Comparison of ENCODE assay signal across 8 cellular contexts in the genomic region with DNA sequence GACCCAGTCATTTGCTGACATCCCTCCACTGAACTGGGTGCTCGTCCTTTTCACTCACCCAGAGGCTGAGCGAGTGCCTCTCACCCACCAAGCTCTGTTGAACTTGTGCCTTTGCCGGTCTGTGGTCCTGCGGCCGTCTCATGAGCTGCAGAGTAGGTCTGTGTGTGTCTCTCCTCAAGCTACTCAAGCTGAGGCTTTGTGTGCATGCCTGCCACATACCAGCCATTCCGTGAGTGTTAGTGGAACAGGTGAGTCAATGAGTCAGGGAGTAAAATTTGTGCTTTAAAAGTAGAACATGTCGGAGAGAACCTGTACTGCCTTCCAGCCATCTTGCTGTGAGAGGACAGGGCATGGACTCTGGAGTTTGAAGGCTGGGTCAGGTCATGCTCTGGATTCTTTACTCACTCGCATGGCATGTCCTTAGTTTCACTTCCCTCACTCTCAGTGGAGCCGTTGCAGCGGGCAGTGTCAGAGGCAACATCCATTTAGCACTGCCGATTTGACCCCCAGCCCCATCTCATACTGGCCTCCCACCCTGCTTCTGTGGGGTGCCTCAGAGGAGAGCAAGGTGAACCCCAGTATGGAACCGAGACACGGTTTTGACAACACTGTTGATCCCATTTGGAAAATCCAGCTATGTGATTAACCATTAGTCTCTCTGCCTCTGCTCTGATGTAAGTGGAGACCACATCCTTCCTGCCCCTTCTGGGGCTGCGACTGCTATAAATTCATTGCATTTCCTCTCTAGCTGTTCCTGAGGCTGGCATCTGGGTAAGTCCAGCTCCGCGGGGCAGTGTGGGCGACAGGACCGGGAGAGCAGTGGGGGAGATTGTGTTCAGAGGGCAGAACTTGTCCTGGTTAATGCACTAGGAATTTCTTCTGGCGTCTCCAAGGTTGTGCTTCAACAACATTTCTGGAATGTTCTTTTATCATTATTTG. TPM values are rescaled to one million over a fixed set of nuclear protein-coding genes. Genes with fewer than 3 reads are reported as not detected.
A peak's percentile ranks its signal among the peaks of the same experiment; 100 is the strongest.
DNase-seq lines count a peak whose midpoint lies in the region; ATAC-seq and TF ChIP-seq lines count a peak whose summit lies in the region.

Gene NLRP3, plus strand, starts transcription at position 751 of the 939 bp plus-strand sequence. CDS start 2,628 bp downstream, outside the sequence.

- peak within 1 kb of the TSS; percentile 63 for H3K4me3 Mint-ChIP-seq in activated T-helper 1 cell treated with anti-CD3 and anti-CD28 coated beads, Interleukin-12 subunit alpha, Interleukin-12 subunit beta, Interleukin-2, Interleukin-4 antibody, amounts not matched to agents 30 ng/mL and 10 ng/mL and 1 ng/mL, durations not matched to agents 14 hours and 24 hours and 36 hours
- peak within 1 kb of the TSS; percentile 63 to 71 for H3K4me3 Mint-ChIP-seq in stimulated activated naive B cell treated with anti-CD40 and anti-IgM and Interleukin-4, amounts not matched to agents 10 μg/mL and 1 μg/mL and 100 μg/mL, for 72 hours

- no peaks in the 10 kb centered on the region for H3K36me3 Mint-ChIP-seq in activated T-helper 1 cell treated with anti-CD3 and anti-CD28 coated beads, Interleukin-12 subunit alpha, Interleukin-12 subunit beta, Interleukin-2, Interleukin-4 antibody, amounts not matched to agents 30 ng/mL and 10 ng/mL and 1 ng/mL, durations not matched to agents 14 hours and 24 hours and 36 hours (ENCODE audit: low read depth)
- no peaks in the 10 kb centered on the region for H3K36me3 Mint-ChIP-seq in stimulated activated naive B cell treated with anti-CD40 and anti-IgM and Interleukin-4, amounts not matched to agents 10 μg/mL and 1 μg/mL and 100 μg/mL, for 72 hours

- no peak for DNase-seq in Right ventricle myocardium inferior (ENCODE audit: missing footprints)
- no peak for DNase-seq in cardiac septum (ENCODE audit: low spot score)
- peak; percentile 20 for DNase-seq in OCI-LY7 (ENCODE audit: low spot score)
- DNase-seq in activated T-helper 1 cell treated with anti-CD3 and anti-CD28 coated beads, Interleukin-12 subunit alpha, Interleukin-12 subunit beta, Interleukin-2, Interleukin-4 antibody, amounts not matched to agents 30 ng/mL and 10 ng/mL and 1 ng/mL, durations not matched to agents 14 hours and 24 hours and 36 hours (ENCODE audit: low spot score) = peak; percentile 8
- DNase-seq in hippocampal formation (lab: John Stamatoyannopoulos, UW) = peak; percentile 4 to 45
- DNase-seq in stimulated activated naive B cell treated with anti-CD40 and anti-IgM and Interleukin-4, amounts not matched to agents 10 μg/mL and 1 μg/mL and 100 μg/mL, for 72 hours = peak; percentile 11
- DNase-seq in iPS-NIHi7 (ENCODE audit: extremely low spot score) = no peak
- DNase-seq in NCI-H1105 (lab: John Stamatoyannopoulos, UW) = no peak

- no peaks in the 10 kb centered on the region for H3K9me2 ChIP-seq in OCI-LY7 (ENCODE audit: insufficient read depth, low read length)

- H3K36me3 ChIP-seq in OCI-LY7 (ENCODE audit: insufficient read depth, low read length) = no peaks in the 10 kb centered on the region

- intact Hi-C loops in Right ventricle myocardium inferior (cut with DNase I) (no loop called here), cardiac septum (cut with DNase I) (no loop called here), OCI-LY7 (cut with micrococcal nuclease; ENCODE audit: unreplicated experiment) (no loop called here)
- intact Hi-C loops in activated T-helper 1 cell treated with anti-CD3 and anti-CD28 coated beads, Interleukin-12 subunit alpha, Interleukin-12 subunit beta, Interleukin-2, Interleukin-4 antibody, amounts not matched to agents 30 ng/mL and 10 ng/mL and 1 ng/mL, durations not matched to agents 14 hours and 24 hours and 36 hours (cut with micrococcal nuclease) = loop anchor here (10.0 kb wide), 1 partner anchor 1081 kb away; no protein-coding TSS in a partner anchor

- H3K4me1 Mint-ChIP-seq in activated T-helper 1 cell treated with anti-CD3 and anti-CD28 coated beads, Interleukin-12 subunit alpha, Interleukin-12 subunit beta, Interleukin-2, Interleukin-4 antibody, amounts not matched to agents 30 ng/mL and 10 ng/mL and 1 ng/mL, durations not matched to agents 14 hours and 24 hours and 36 hours (ENCODE audit: low read depth) = peaks cover 28% of the 10 kb centered on the region
- peaks cover 29 to 30% of the 10 kb centered on the region in 2 donors for H3K4me1 Mint-ChIP-seq in stimulated activated naive B cell treated with anti-CD40 and anti-IgM and Interleukin-4, amounts not matched to agents 10 μg/mL and 1 μg/mL and 100 μg/mL, for 72 hours

- no peak for TF ChIP-seq CTCF in OCI-LY7 (conservative IDR thresholded peaks at IDR 0.05; ENCODE audit: low read length)

- peaks cover 13% of the 10 kb centered on the region for H3K4me1 ChIP-seq in OCI-LY7 (ENCODE audit: insufficient read depth, low read length, poor library complexity, severe bottlenecking)

- H3K27me3 Mint-ChIP-seq in activated T-helper 1 cell treated with anti-CD3 and anti-CD28 coated beads, Interleukin-12 subunit alpha, Interleukin-12 subunit beta, Interleukin-2, Interleukin-4 antibody, amounts not matched to agents 30 ng/mL and 10 ng/mL and 1 ng/mL, durations not matched to agents 14 hours and 24 hours and 36 hours (ENCODE audit: insufficient read depth) = peaks cover 27% of the 10 kb centered on the region
- peaks cover 15 to 20% of the 10 kb centered on the region in 2 donors for H3K27me3 Mint-ChIP-seq in stimulated activated naive B cell treated with anti-CD40 and anti-IgM and Interleukin-4, amounts not matched to agents 10 μg/mL and 1 μg/mL and 100 μg/mL, for 72 hours

- H4K20me1 ChIP-seq in OCI-LY7 (ENCODE audit: insufficient read depth, low read length) = no peaks in the 10 kb centered on the region

- peak within 1 kb of the TSS; percentile 46 for H3K4me2 ChIP-seq in OCI-LY7 (ENCODE audit: low read length)

- CTCF ChIA-PET in OCI-LY7 (lab: Charles Lee; ENCODE audit: unreplicated experiment) = no interaction called here

- POLR2A ChIA-PET in OCI-LY7 (lab: Charles Lee) = interaction anchor here (0.6 kb wide), 1 partner anchor 420 kb away, joined by 4 read pairs; no protein-coding TSS in a partner anchor

- peak within 1 kb of the TSS; percentile 29 for H3K4me3 ChIP-seq in OCI-LY7 (ENCODE audit: low read depth, low read length, poor library complexity, severe bottlenecking)

- H3K9me3 Mint-ChIP-seq in activated T-helper 1 cell treated with anti-CD3 and anti-CD28 coated beads, Interleukin-12 subunit alpha, Interleukin-12 subunit beta, Interleukin-2, Interleukin-4 antibody, amounts not matched to agents 30 ng/mL and 10 ng/mL and 1 ng/mL, durations not matched to agents 14 hours and 24 hours and 36 hours = no peaks in the 10 kb centered on the region
- peaks cover 0 to 4% of the 10 kb centered on the region in 2 donors for H3K9me3 Mint-ChIP-seq in stimulated activated naive B cell treated with anti-CD40 and anti-IgM and Interleukin-4, amounts not matched to agents 10 μg/mL and 1 μg/mL and 100 μg/mL, for 72 hours

- peak within 1 kb of the TSS; percentile 57 for H2AFZ ChIP-seq in OCI-LY7 (ENCODE audit: low read length)

- H3K27ac Mint-ChIP-seq in activated T-helper 1 cell treated with anti-CD3 and anti-CD28 coated beads, Interleukin-12 subunit alpha, Interleukin-12 subunit beta, Interleukin-2, Interleukin-4 antibody, amounts not matched to agents 30 ng/mL and 10 ng/mL and 1 ng/mL, durations not matched to agents 14 hours and 24 hours and 36 hours = no peak within 1 kb of the TSS
- H3K27ac Mint-ChIP-seq in stimulated activated naive B cell treated with anti-CD40 and anti-IgM and Interleukin-4, amounts not matched to agents 10 μg/mL and 1 μg/mL and 100 μg/mL, for 72 hours = peak within 1 kb of the TSS; percentile 33

- peak; percentile 69 for ATAC-seq in Right ventricle myocardium inferior
- ATAC-seq in stimulated activated naive B cell treated with anti-CD40 and anti-IgM and Interleukin-4, amounts not matched to agents 10 μg/mL and 1 μg/mL and 100 μg/mL, for 72 hours (replicated peaks) = peak; percentile 74 to 84

- H3K9me3 ChIP-seq in OCI-LY7 (ENCODE audit: low read length) = no peaks in the 10 kb centered on the region

- H3K27ac ChIP-seq in OCI-LY7 (ENCODE audit: low read depth, low read length, poor library complexity, severe bottlenecking) = no peak within 1 kb of the TSS

- H3K79me2 ChIP-seq in OCI-LY7 (ENCODE audit: insufficient read depth, low read depth, low read length) = no peaks in the 10 kb centered on the region

- no TSS peak for BruUV-seq in OCI-LY7 (replicated peaks; lab: Mats Ljungman, UMichigan)

RNA-seq across cellular contexts. Expression of gene NLRP3, which starts in this region (rescaled TPM):
- total RNA-seq in Right ventricle myocardium inferior = 1.2 TPM
- 1.1 TPM for total RNA-seq in cardiac septum
- not detected in 2 replicates for total RNA-seq in OCI-LY7 (2014; rRNA removed; shearing (Covaris generic))
- total RNA-seq in OCI-LY7 (2022) = not detected in 2 replicates
- 0.12 TPM in 1 of 2 replicates, not detected in the other for total RNA-seq in activated T-helper 1 cell treated with anti-CD3 and anti-CD28 coated beads, Interleukin-12 subunit alpha, Interleukin-12 subunit beta, Interleukin-2, Interleukin-4 antibody, amounts not matched to agents 30 ng/mL and 10 ng/mL and 1 ng/mL, durations not matched to agents 14 hours and 24 hours and 36 hours

Comparison
In these comparisons a context has a peak if more than half of its experiments do, and no peak if none do; other contexts are left out.
1. Peak in DNase-seq, H3K4me3 ChIP-seq and H3K4me2 ChIP-seq in OCI-LY7; RNA of the gene not detected or under 1 TPM.
2. Peak in DNase-seq in activated T-helper 1 cell treated with anti-CD3 and anti-CD28 coated beads, Interleukin-12 subunit alpha, Interleukin-12 subunit beta, Interleukin-2, Interleukin-4 antibody, amounts not matched to agents 30 ng/mL and 10 ng/mL and 1 ng/mL, durations not matched to agents 14 hours and 24 hours and 36 hours; RNA of the gene not detected or under 1 TPM.
3. DNase-seq: peak in hippocampal formation (2 of 2) and stimulated activated naive B cell treated with anti-CD40 and anti-IgM and Interleukin-4, amounts not matched to agents 10 μg/mL and 1 μg/mL and 100 μg/mL, for 72 hours (single experiment); none in Right ventricle myocardium inferior (single experiment), cardiac septum (single experiment), iPS-NIHi7 (single experiment) and NCI-H1105 (single experiment).